In the genomic region with DNA sequence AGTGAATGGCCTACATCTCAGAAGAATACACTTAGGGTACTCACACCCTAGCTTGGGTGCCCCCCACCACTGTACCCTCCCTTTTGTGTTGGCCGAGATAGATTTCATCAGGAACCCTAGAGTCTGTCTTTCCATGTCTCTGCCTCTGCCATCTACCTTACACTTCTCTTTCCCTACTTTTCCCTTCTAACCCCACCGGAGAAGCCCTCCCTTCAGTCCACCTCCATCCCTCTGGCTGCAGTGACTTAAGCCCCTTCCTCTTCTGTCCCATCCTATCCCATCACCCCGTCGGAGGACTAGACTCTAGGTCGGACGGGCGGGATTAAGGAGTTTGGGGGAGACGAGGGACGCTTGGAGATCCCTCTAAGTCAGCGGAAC, we compare ENCODE assay signal across 9 cellular contexts. TPM values are rescaled to one million over a fixed set of nuclear protein-coding genes. Genes with fewer than 3 reads are reported as not detected.
A peak's percentile ranks its signal among the peaks of the same experiment; 100 is the strongest.
DNase-seq lines count a peak whose midpoint lies in the region; ATAC-seq, FAIRE-seq and TF ChIP-seq lines count a peak whose summit lies in the region.
"Had no signal": no experiment of that assay in that cellular context is flagged by ENCODE, and none has a peak within 500 bp of the region (broad histone marks: within the 10 kb centered on the region; RNA-seq: fewer than 3 reads in every experiment).

No MANE protein-coding gene starts in this region.

- peaks cover 22% of the 10 kb centered on the region for H3K36me3 Mint-ChIP-seq in activated naive CD8-positive, alpha-beta T cell treated with anti-CD3 and anti-CD28 coated beads, Interleukin-2, amount 50 U/mL, for 24 hours (ENCODE audit: low read depth)

- peak overlapping the region; percentile 95 for H3K27ac Mint-ChIP-seq in activated naive CD8-positive, alpha-beta T cell treated with anti-CD3 and anti-CD28 coated beads, Interleukin-2, amount 50 U/mL, for 24 hours

- H3K4me3 Mint-ChIP-seq in activated naive CD8-positive, alpha-beta T cell treated with anti-CD3 and anti-CD28 coated beads, Interleukin-2, amount 50 U/mL, for 24 hours: peak overlapping the region; percentile 93

- peak; percentile 30 to 35 for DNase-seq in NCI-H524 (lab: John Stamatoyannopoulos, UW)
- no peak for DNase-seq in NCI-H524 treated with DMSO at 0.1 percent for 48 hours (lab: John Stamatoyannopoulos, UW)
- no peak for DNase-seq in activated naive CD8-positive, alpha-beta T cell treated with anti-CD3 and anti-CD28 coated beads, Interleukin-2, amount 50 U/mL, for 24 hours
- DNase-seq in kidney: no peak
- no peak for DNase-seq in substantia nigra (lab: John Stamatoyannopoulos, UW)
- DNase-seq in germinal center (ENCODE audit: low spot score): no peak
- DNase-seq in NAMALWA (ENCODE audit: low spot score): no peak

- peak overlapping the region; percentile 74 to 91 for H3K4me3 ChIP-seq in kidney (ENCODE audit: low read length in 2 of 2)

- no peaks in the 10 kb centered on the region for H3K9me3 Mint-ChIP-seq in activated naive CD8-positive, alpha-beta T cell treated with anti-CD3 and anti-CD28 coated beads, Interleukin-2, amount 50 U/mL, for 24 hours

- peaks cover 27 to 30% of the 10 kb centered on the region in 2 donors for H3K36me3 ChIP-seq in kidney (ENCODE audit: control insufficient read depth in 1 of 2, insufficient read depth in 2 of 2, low read length in 2 of 2)

- no peak for FAIRE-seq in kidney (lab: Jason Lieb, UNC)
- FAIRE-seq: A204.1 had no signal

- peaks cover 59% of the 10 kb centered on the region for H3K4me1 Mint-ChIP-seq in activated naive CD8-positive, alpha-beta T cell treated with anti-CD3 and anti-CD28 coated beads, Interleukin-2, amount 50 U/mL, for 24 hours

- no peaks in the 10 kb centered on the region for H3K9me3 ChIP-seq in kidney (ENCODE audit: control insufficient read depth in 1 of 2, low read length in 2 of 2)

- peak overlapping the region; percentile 90 to 99 for H3K9ac ChIP-seq in kidney (ENCODE audit: low read length in 2 of 2)

- no peaks in the 10 kb centered on the region for H3K27me3 Mint-ChIP-seq in activated naive CD8-positive, alpha-beta T cell treated with anti-CD3 and anti-CD28 coated beads, Interleukin-2, amount 50 U/mL, for 24 hours

- H3K4me1 ChIP-seq in kidney (ENCODE audit: control insufficient read depth in 1 of 2, insufficient read depth in 1 of 2, low read depth in 1 of 2, low read length in 2 of 2): peaks cover 40 to 49% of the 10 kb centered on the region in 2 donors

- peak overlapping the region; percentile 100 for H3K27ac ChIP-seq in kidney (ENCODE audit: low read depth in 2 of 2, low read length in 2 of 2)
- peak overlapping the region; percentile 88 for H3K27ac ChIP-seq in substantia nigra (ENCODE audit: low read depth, low read length, poor library complexity, severe bottlenecking)

- TF ChIP-seq CTCF in kidney (IDR thresholded peaks at IDR 0.05; ENCODE audit: borderline replicate concordance, extremely low read depth, insufficient read depth): no peak

- ATAC-seq in activated naive CD8-positive, alpha-beta T cell treated with anti-CD3 and anti-CD28 coated beads, Interleukin-2, amount 50 U/mL, for 24 hours: no peak
- ATAC-seq in HG02623 (IDR thresholded peaks at IDR 0.05; ENCODE audit: unreplicated experiment): no peak

- intact Hi-C loops in kidney (cut with DNase I): no loop called here

RNA-seq across cellular contexts. Expression of a gene that starts 0.2 kb away (rescaled TPM):
- 18.9 TPM for total RNA-seq in kidney
- 6.6 TPM for polyA plus RNA-seq in kidney (ENCODE audit: insufficient read depth, low read depth, low replicate concordance)

RNA-seq across cellular contexts. Expression of a gene that starts 0.3 kb away (rescaled TPM):
- 689 TPM for total RNA-seq in kidney
- polyA plus RNA-seq in kidney (ENCODE audit: insufficient read depth, low read depth, low replicate concordance): 1,202 TPM

RNA-seq across cellular contexts. Expression of a gene that starts 14.9 kb away (rescaled TPM):
- 35.8 TPM for total RNA-seq in kidney
- 18.0 TPM for polyA plus RNA-seq in kidney (ENCODE audit: insufficient read depth, low read depth, low replicate concordance)

RNA-seq across cellular contexts. Expression of a gene that starts 19.8 kb away (rescaled TPM):
- 28.1 TPM for total RNA-seq in kidney
- polyA plus RNA-seq in kidney (ENCODE audit: insufficient read depth, low read depth, low replicate concordance): 48.5 TPM

RNA-seq across cellular contexts. Expression of a gene that starts 22.8 kb away (rescaled TPM):
- total RNA-seq in kidney: 477 TPM
- 1,483 TPM for polyA plus RNA-seq in kidney (ENCODE audit: insufficient read depth, low read depth, low replicate concordance)

Comparison
In these comparisons a context has a peak if more than half of its experiments do, and no peak if none do; other contexts are left out.
1. DNase-seq: peak in NCI-H524 (2 of 2); none in NCI-H524 treated with DMSO at 0.1 percent for 48 hours (single experiment), activated naive CD8-positive, alpha-beta T cell treated with anti-CD3 and anti-CD28 coated beads, Interleukin-2, amount 50 U/mL, for 24 hours (single experiment), kidney (single experiment), substantia nigra (0 of 49), germinal center (single experiment) and NAMALWA (single experiment).